21 cellular contexts compared by ENCODE assay signal in the genomic region with DNA sequence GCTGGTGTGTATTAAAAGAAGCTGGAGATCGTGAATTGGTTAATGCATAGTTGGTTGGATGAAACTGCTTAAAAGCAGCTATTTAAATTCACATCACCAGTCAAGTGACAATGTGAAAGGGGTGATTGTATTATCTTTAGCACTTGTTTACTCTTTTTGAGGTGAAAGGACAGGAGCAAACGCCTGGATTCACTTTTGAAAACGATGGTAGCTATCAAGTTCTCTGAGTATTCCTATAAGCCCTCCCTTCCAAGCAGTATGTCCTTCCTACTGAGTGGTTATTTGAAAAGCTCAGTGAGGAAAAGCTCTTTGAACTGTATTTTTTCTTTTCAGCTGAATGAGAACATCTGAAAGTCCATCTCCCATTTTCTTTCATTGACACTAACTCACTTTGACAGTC. TPM values are rescaled to one million over a fixed set of nuclear protein-coding genes. Genes with fewer than 3 reads are reported as not detected.
A peak's percentile ranks its signal among the peaks of the same experiment; 100 is the strongest.
DNase-seq lines count a peak whose midpoint lies in the region; ATAC-seq, FAIRE-seq and TF ChIP-seq lines count a peak whose summit lies in the region.
"Had no signal": no experiment of that assay in that cellular context is flagged by ENCODE, and none has a peak within 500 bp of the region (broad histone marks: within the 10 kb centered on the region; RNA-seq: fewer than 3 reads in every experiment).

No MANE protein-coding gene starts in this region.

- H3K27ac ChIP-seq in PC-3 (ENCODE audit: low read length): peak overlapping the region; percentile 87
- H3K27ac ChIP-seq in caudate nucleus (ENCODE audit: low read depth, low read length): no peak overlapping the region
- H3K27ac ChIP-seq: BLaER1 treated with 17β-estradiol and CSF1 and Interleukin-3, amounts not matched to agents 10 nM and 100 nM; C4-2B had no signal

- ATAC-seq in PC-3: no peak
- ATAC-seq: CD8-positive, alpha-beta T cell had no signal

- H3K4me3 ChIP-seq in PC-3 (ENCODE audit: low read length): peak overlapping the region; percentile 22; the same call in 1 of the 2 replicates
- H3K4me3 ChIP-seq in bronchial epithelial cell (ENCODE audit: low read depth, low read length): no peak overlapping the region
- H3K4me3 ChIP-seq: BLaER1 treated with 17β-estradiol and CSF1 and Interleukin-3, amounts not matched to agents 10 nM and 100 nM had no signal

- peak overlapping the region; percentile 47 for H3K9ac ChIP-seq in PC-3 (ENCODE audit: low read length)
- H3K9ac ChIP-seq: BLaER1 treated with 17β-estradiol and CSF1 and Interleukin-3, amounts not matched to agents 10 nM and 100 nM had no signal

- H2AFZ ChIP-seq in PC-3 (ENCODE audit: low read length): peak overlapping the region; percentile 48; the same call in 1 of the 2 replicates

- in situ Hi-C loops in ACHN (cut with HindIII; ENCODE audit: low pct_ligation_motif_present, low pct_unique_long_range_greater_than_20kb, low sequenced_read_pairs): no loop called here

- H3K79me2 ChIP-seq in PC-3 (ENCODE audit: low read length): no peaks in the 10 kb centered on the region

- peak; percentile 91 for FAIRE-seq in bronchial epithelial cell (lab: Jason Lieb, UNC)
- FAIRE-seq: D721Med, G401.6, GM12891, GM19239 had no signal

- peaks cover 21% of the 10 kb centered on the region for H3K4me1 ChIP-seq in PC-3 (ENCODE audit: insufficient read depth, low read length)
- H3K4me1 ChIP-seq: Caco-2 had no signal

- H3K9me2 ChIP-seq in PC-3 (replicated peaks; ENCODE audit: low read length): no peaks in the 10 kb centered on the region

- H3K36me3 ChIP-seq in PC-3 (ENCODE audit: low read depth, low read length) (no peaks in the 10 kb centered on the region), bronchial epithelial cell (ENCODE audit: control insufficient read depth, insufficient read depth, low read length) (no peaks in the 10 kb centered on the region)
- H3K36me3 ChIP-seq: BLaER1 treated with 17β-estradiol and CSF1 and Interleukin-3, amounts not matched to agents 10 nM and 100 nM had no signal

- BruUV-seq in PC-3 (replicated peaks; lab: Mats Ljungman, UMichigan): no TSS peak

- POLR2A ChIA-PET in PC-3 (lab: Charles Lee; ENCODE audit: unreplicated experiment): no interaction called here

- TF ChIP-seq CTCF in PC-3 (conservative IDR thresholded peaks at IDR 0.05; ENCODE audit: low read depth, low read length) (no peak), bronchial epithelial cell (IDR thresholded peaks at IDR 0.05; ENCODE audit: insufficient read depth, low read length, severe bottlenecking) (no peak)

- no peaks in the 10 kb centered on the region for H3K9me3 ChIP-seq in PC-3 (ENCODE audit: low read length)
- H3K9me3 ChIP-seq: Caco-2 had no signal

- H4K20me1 ChIP-seq in PC-3 (ENCODE audit: low read length): no peaks in the 10 kb centered on the region
- H4K20me1 ChIP-seq: BLaER1 treated with 17β-estradiol and CSF1 and Interleukin-3, amounts not matched to agents 10 nM and 100 nM had no signal

- intact Hi-C loops in PC-3 (cut with micrococcal nuclease): loop anchor here (10.0 kb wide), 1 partner anchor 182 kb away; no protein-coding TSS in a partner anchor

- H3K4me2 ChIP-seq in PC-3 (ENCODE audit: low read length): peak overlapping the region; percentile 53
- H3K4me2 ChIP-seq: BLaER1 treated with 17β-estradiol and CSF1 and Interleukin-3, amounts not matched to agents 10 nM and 100 nM had no signal

- DNase-seq in PC-3 (no peak), bronchial epithelial cell (ENCODE audit: low read depth) (no peak), retina (peak; percentile 65), ACHN (no peak), caudate nucleus (lab: John Stamatoyannopoulos, UW) (no peak)
- no peak for DNase-seq in activated CD4-positive, CD25-positive, alpha-beta regulatory T cell (lab: John Stamatoyannopoulos, UW)
- DNase-seq: 8988T; AML-193; Caco-2; Calu3; CD4-positive, alpha-beta T cell; CD8-positive, alpha-beta T cell; DMS79 treated with DMSO at 0.1 percent for 48 hours; GF-D8 had no signal

- H3K27me3 ChIP-seq in PC-3 (ENCODE audit: low read length) (no peaks in the 10 kb centered on the region), bronchial epithelial cell (ENCODE audit: control insufficient read depth, insufficient read depth, low read length) (no peaks in the 10 kb centered on the region)
- H3K27me3 ChIP-seq: BLaER1 treated with 17β-estradiol and CSF1 and Interleukin-3, amounts not matched to agents 10 nM and 100 nM had no signal

- CTCF ChIA-PET in PC-3 (lab: Charles Lee): interaction anchor here (0.6 kb wide), 1 partner anchor 475 kb away, joined by 3 read pairs; no protein-coding TSS in a partner anchor

- no peaks in the 10 kb centered on the region for H3F3A ChIP-seq in PC-3 (ENCODE audit: low read length, unreplicated experiment)

RNA-seq across cellular contexts. Expression of a gene that starts 9.0 kb away (rescaled TPM):
- total RNA-seq in PC-3 (2014; rRNA removed) (1.6 and 2.8 TPM in 2 replicates), bronchial epithelial cell (1.1 and 2.9 TPM in 2 replicates)

RNA-seq across cellular contexts. Expression of a gene that starts 59.2 kb away (rescaled TPM):
- total RNA-seq in PC-3 (2014; rRNA removed): not detected in 2 replicates
- total RNA-seq in bronchial epithelial cell: 0.38 TPM in 1 of 2 replicates, not detected in the other
- total RNA-seq: B cell; Calu3; CD4-positive, alpha-beta T cell; CD8-positive, alpha-beta T cell had no signal
